In genomic region chr9:137670391-137671195, GRCh38 we compare ENCODE assay signal across 11 cellular contexts. TPM values are rescaled to one million over a fixed set of nuclear protein-coding genes. Genes with fewer than 3 reads are reported as not detected.
A peak's percentile ranks its signal among the peaks of the same experiment; 100 is the strongest.
DNase-seq lines count a peak whose midpoint lies in the region; ATAC-seq lines count a peak whose summit lies in the region.
"Had no signal": no experiment of that assay in that cellular context is flagged by ENCODE, and none has a peak within 500 bp of the region (broad histone marks: within the 10 kb centered on the region; RNA-seq: fewer than 3 reads in every experiment).

No MANE protein-coding gene starts in this region.

- no peaks in the 10 kb centered on the region for H3K9me3 Mint-ChIP-seq in stimulated activated effector memory CD8-positive, alpha-beta T cell treated with anti-CD3 and anti-CD28 coated beads, Interleukin-12 subunit alpha, Interleukin-12 subunit beta, amount 100 ng/mL, for 72 hours

- peak overlapping the region; percentile 82 for H3K27ac Mint-ChIP-seq in stimulated activated effector memory CD8-positive, alpha-beta T cell treated with anti-CD3 and anti-CD28 coated beads, Interleukin-12 subunit alpha, Interleukin-12 subunit beta, amount 100 ng/mL, for 72 hours

- H3K4me1 Mint-ChIP-seq in stimulated activated effector memory CD8-positive, alpha-beta T cell treated with anti-CD3 and anti-CD28 coated beads, Interleukin-12 subunit alpha, Interleukin-12 subunit beta, amount 100 ng/mL, for 72 hours: peaks cover 59% of the 10 kb centered on the region

- peaks cover 16% of the 10 kb centered on the region for H3K36me3 Mint-ChIP-seq in stimulated activated effector memory CD8-positive, alpha-beta T cell treated with anti-CD3 and anti-CD28 coated beads, Interleukin-12 subunit alpha, Interleukin-12 subunit beta, amount 100 ng/mL, for 72 hours

- DNase-seq in NCI-H526 (lab: John Stamatoyannopoulos, UW): peak; percentile 9 to 62
- DNase-seq in NCI-H526 treated with DMSO at 0.1 percent for 48 hours (lab: John Stamatoyannopoulos, UW): no peak
- DNase-seq in T47D (ENCODE audit: low read depth in 1 of 2, low spot score in 1 of 2): peak; percentile 52 to 79
- DNase-seq in left lobe of liver (ENCODE audit: low spot score): peak; percentile 95
- no peak for DNase-seq in stimulated activated effector memory CD8-positive, alpha-beta T cell treated with anti-CD3 and anti-CD28 coated beads, Interleukin-12 subunit alpha, Interleukin-12 subunit beta, amount 100 ng/mL, for 72 hours (ENCODE audit: low spot score in 2 of 2)
- DNase-seq: esophagus squamous epithelium, IMR-90, SHP77 treated with DMSO at 0.1 percent for 48 hours had no signal

- in situ Hi-C loops in T47D (cut with HindIII; ENCODE audit: low pct_unique_long_range_greater_than_20kb, low sequenced_read_pairs): no loop called here

- no peak overlapping the region for H3K4me3 Mint-ChIP-seq in stimulated activated effector memory CD8-positive, alpha-beta T cell treated with anti-CD3 and anti-CD28 coated beads, Interleukin-12 subunit alpha, Interleukin-12 subunit beta, amount 100 ng/mL, for 72 hours

- ATAC-seq in left lobe of liver (peak; percentile 86), HG03457 (IDR thresholded peaks at IDR 0.05; ENCODE audit: unreplicated experiment) (no peak), GM21529 (IDR thresholded peaks at IDR 0.05; ENCODE audit: unreplicated experiment) (no peak), HG02571 (IDR thresholded peaks at IDR 0.05; ENCODE audit: unreplicated experiment) (no peak)
- ATAC-seq in stimulated activated effector memory CD8-positive, alpha-beta T cell treated with anti-CD3 and anti-CD28 coated beads, Interleukin-12 subunit alpha, Interleukin-12 subunit beta, amount 100 ng/mL, for 72 hours: no peak

RNA-seq across cellular contexts. Expression of gene EHMT1, which starts 51.8 kb away (rescaled TPM):
- 64.2 TPM for total RNA-seq in left lobe of liver

Comparison
In these comparisons a context has a peak if more than half of its experiments do, and no peak if none do; other contexts are left out.
1. DNase-seq: peak in NCI-H526 (2 of 2), T47D (2 of 2) and left lobe of liver (single experiment); none in NCI-H526 treated with DMSO at 0.1 percent for 48 hours (single experiment) and stimulated activated effector memory CD8-positive, alpha-beta T cell treated with anti-CD3 and anti-CD28 coated beads, Interleukin-12 subunit alpha, Interleukin-12 subunit beta, amount 100 ng/mL, for 72 hours (0 of 2).